8 cellular contexts compared by ENCODE assay signal in the genomic region with DNA sequence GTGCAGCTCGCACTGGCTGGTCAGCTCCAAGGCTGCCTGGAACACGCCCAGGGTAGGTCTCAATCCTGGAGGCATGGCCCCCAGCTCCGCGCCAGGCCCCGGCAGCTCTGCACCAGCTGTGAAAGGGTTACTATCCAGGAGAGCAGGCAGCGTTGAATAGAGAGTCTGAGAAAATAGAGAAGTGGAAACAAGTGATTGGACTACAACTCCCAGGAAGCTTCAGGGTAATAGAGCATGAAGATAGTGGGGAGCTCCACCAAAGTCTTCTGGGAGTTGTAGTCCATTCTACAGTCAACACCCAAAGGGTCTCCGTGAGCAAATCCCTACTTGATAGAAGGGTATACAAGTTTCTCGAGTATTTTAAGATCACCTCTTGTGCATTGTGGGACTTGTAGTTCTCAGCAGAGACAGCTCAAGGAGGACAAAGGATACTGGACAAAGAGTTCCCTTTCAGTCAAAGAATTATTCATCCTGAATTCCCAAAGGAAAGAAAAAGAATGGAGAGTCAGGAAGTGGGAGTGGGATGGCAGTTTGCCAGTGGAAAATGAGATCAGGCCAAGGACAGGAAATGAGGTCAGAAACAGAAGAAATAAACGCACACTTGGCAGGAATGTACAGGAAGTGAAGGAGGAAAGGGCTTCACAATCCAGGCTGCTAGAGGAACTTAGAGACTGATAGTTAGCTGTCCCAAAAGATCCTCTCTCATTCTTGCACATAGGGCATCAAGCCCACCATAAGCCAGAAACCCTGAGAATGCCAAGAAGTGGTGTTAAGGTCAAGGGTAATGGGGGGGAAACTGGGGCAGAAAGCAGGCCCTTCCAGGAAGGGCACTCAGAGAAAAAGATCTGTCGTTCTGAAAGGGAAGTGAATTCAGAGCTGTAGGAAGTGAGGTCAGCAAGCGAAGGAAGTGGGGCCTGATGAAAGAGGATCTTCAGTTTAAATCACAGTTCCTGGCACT. TPM values are rescaled to one million over a fixed set of nuclear protein-coding genes. Genes with fewer than 3 reads are reported as not detected.
A peak's percentile ranks its signal among the peaks of the same experiment; 100 is the strongest.
DNase-seq lines count a peak whose midpoint lies in the region; ATAC-seq lines count a peak whose summit lies in the region.

No MANE protein-coding gene starts in this region.

- CTCF ChIA-PET in activated CD4-positive, alpha-beta memory T cell treated with anti-CD3 and anti-CD28 coated beads, Interleukin-2, amount 10 ng/mL, durations not matched to agents 7 days and 5 days (lab: Charles Lee), result interaction anchor here (2.2 to 3.5 kb wide), 2 partner anchors 14 to 268 kb away, joined by 6 to 14 read pairs; partner anchors contain the start of genes GYS1 and RUVBL2

- no peaks in the 10 kb centered on the region for H3K9me3 ChIP-seq in neuron (ENCODE audit: low read length)

- H2AFZ ChIP-seq in neuron (ENCODE audit: low read depth, low read length), result peak overlapping the region; percentile 78

- peak overlapping the region; percentile 82 for H3K27ac Mint-ChIP-seq in activated CD4-positive, alpha-beta memory T cell treated with anti-CD3 and anti-CD28 coated beads, Interleukin-2, amount 10 ng/mL, durations not matched to agents 7 days and 5 days

- peak; percentile 6 for ATAC-seq in Right ventricle myocardium inferior
- ATAC-seq in GM19467 (IDR thresholded peaks at IDR 0.05; ENCODE audit: unreplicated experiment), result no peak
- ATAC-seq in GM21390 (IDR thresholded peaks at IDR 0.05; ENCODE audit: unreplicated experiment), result no peak

- DNase-seq in Right ventricle myocardium inferior (ENCODE audit: missing footprints), result no peak
- no peak for DNase-seq in cardiac septum (ENCODE audit: low spot score)
- DNase-seq in NCI-H2196 treated with DMSO at 0.1 percent for 48 hours (lab: John Stamatoyannopoulos, UW; ENCODE audit: unreplicated experiment), result peak; percentile 69
- DNase-seq in activated CD4-positive, alpha-beta memory T cell treated with anti-CD3 and anti-CD28 coated beads, Interleukin-2, amount 10 ng/mL, durations not matched to agents 7 days and 5 days, result no peak
- peak; percentile 87 for DNase-seq in fibroblast of the conjunctiva (ENCODE audit: low read depth)

- peaks cover 11% of the 10 kb centered on the region for H3K4me1 ChIP-seq in neuron (ENCODE audit: insufficient read depth, low read length)

- no peaks in the 10 kb centered on the region for H3K27me3 Mint-ChIP-seq in activated CD4-positive, alpha-beta memory T cell treated with anti-CD3 and anti-CD28 coated beads, Interleukin-2, amount 10 ng/mL, durations not matched to agents 7 days and 5 days

- intact Hi-C loops in Right ventricle myocardium inferior (cut with DNase I) (no loop called here), cardiac septum (cut with DNase I) (no loop called here)

- H3K4me1 Mint-ChIP-seq in activated CD4-positive, alpha-beta memory T cell treated with anti-CD3 and anti-CD28 coated beads, Interleukin-2, amount 10 ng/mL, durations not matched to agents 7 days and 5 days, result peaks cover 43% of the 10 kb centered on the region

- H3K36me3 ChIP-seq in neuron (ENCODE audit: insufficient read depth, low read length), result no peaks in the 10 kb centered on the region

- no peak overlapping the region for H3K4me3 Mint-ChIP-seq in activated CD4-positive, alpha-beta memory T cell treated with anti-CD3 and anti-CD28 coated beads, Interleukin-2, amount 10 ng/mL, durations not matched to agents 7 days and 5 days

- no peak overlapping the region for H3K4me3 ChIP-seq in neuron (ENCODE audit: low read length)

- peaks cover 27% of the 10 kb centered on the region for H3K36me3 Mint-ChIP-seq in activated CD4-positive, alpha-beta memory T cell treated with anti-CD3 and anti-CD28 coated beads, Interleukin-2, amount 10 ng/mL, durations not matched to agents 7 days and 5 days (ENCODE audit: low read depth)

- no peaks in the 10 kb centered on the region for H3K27me3 ChIP-seq in neuron (ENCODE audit: insufficient read depth, low read length)

- POLR2A ChIA-PET in activated CD4-positive, alpha-beta memory T cell treated with anti-CD3 and anti-CD28 coated beads, Interleukin-2, amount 10 ng/mL, durations not matched to agents 7 days and 5 days (lab: Charles Lee), result interaction anchor here (0.9 to 3.4 kb wide), 6 partner anchors 9 to 176 kb away, joined by 3 to 11 read pairs (median 4); no protein-coding TSS in a partner anchor

- H3K9me3 Mint-ChIP-seq in activated CD4-positive, alpha-beta memory T cell treated with anti-CD3 and anti-CD28 coated beads, Interleukin-2, amount 10 ng/mL, durations not matched to agents 7 days and 5 days, result peaks cover 21% of the 10 kb centered on the region

RNA-seq across cellular contexts. Expression of gene MAMSTR, which starts 5.5 kb away (rescaled TPM):
- total RNA-seq in Right ventricle myocardium inferior (4.2 TPM), cardiac septum (3.2 TPM)
- 1 to 10 TPM in 1 of 2 experiments, under 1 TPM in 1; 0.88 to 1.2 TPM for total RNA-seq in activated CD4-positive, alpha-beta memory T cell treated with anti-CD3 and anti-CD28 coated beads, Interleukin-2, amount 10 ng/mL, durations not matched to agents 7 days and 5 days

RNA-seq across cellular contexts. Expression of gene RASIP1, which starts 15.3 kb away (rescaled TPM):
- total RNA-seq in Right ventricle myocardium inferior, result 15.3 TPM
- total RNA-seq in cardiac septum, result 13.6 TPM
- under 1 TPM; 0.05 to 0.15 TPM for total RNA-seq in activated CD4-positive, alpha-beta memory T cell treated with anti-CD3 and anti-CD28 coated beads, Interleukin-2, amount 10 ng/mL, durations not matched to agents 7 days and 5 days

RNA-seq across cellular contexts. Expression of gene IZUMO1, which starts 21.6 kb away (rescaled TPM):
- total RNA-seq in Right ventricle myocardium inferior (0.49 TPM), cardiac septum (0.83 TPM)
- not detected for total RNA-seq in activated CD4-positive, alpha-beta memory T cell treated with anti-CD3 and anti-CD28 coated beads, Interleukin-2, amount 10 ng/mL, durations not matched to agents 7 days and 5 days

RNA-seq across cellular contexts. Expression of gene FUT1, which starts 27.4 kb away (rescaled TPM):
- total RNA-seq in Right ventricle myocardium inferior (2.1 TPM), cardiac septum (1.6 TPM)
- total RNA-seq in activated CD4-positive, alpha-beta memory T cell treated with anti-CD3 and anti-CD28 coated beads, Interleukin-2, amount 10 ng/mL, durations not matched to agents 7 days and 5 days, result under 1 TPM; 0.28 to 0.45 TPM

RNA-seq across cellular contexts. Expression of gene FUT2, which starts 29.3 kb away (rescaled TPM):
- total RNA-seq in Right ventricle myocardium inferior (not detected), cardiac septum (not detected)
- total RNA-seq in activated CD4-positive, alpha-beta memory T cell treated with anti-CD3 and anti-CD28 coated beads, Interleukin-2, amount 10 ng/mL, durations not matched to agents 7 days and 5 days, result not detected

Comparison
In these comparisons a context has a peak if more than half of its experiments do, and no peak if none do; other contexts are left out.
1. DNase-seq: peak in NCI-H2196 treated with DMSO at 0.1 percent for 48 hours (single experiment) and fibroblast of the conjunctiva (single experiment); none in Right ventricle myocardium inferior (single experiment), cardiac septum (single experiment) and activated CD4-positive, alpha-beta memory T cell treated with anti-CD3 and anti-CD28 coated beads, Interleukin-2, amount 10 ng/mL, durations not matched to agents 7 days and 5 days (single experiment).
2. RNA of gene RASIP1, which starts 15.3 kb away (total RNA-seq): 15.3 TPM in Right ventricle myocardium inferior (single experiment) and 13.6 TPM in cardiac septum (single experiment); 0.05 to 0.15 TPM in activated CD4-positive, alpha-beta memory T cell treated with anti-CD3 and anti-CD28 coated beads, Interleukin-2, amount 10 ng/mL, durations not matched to agents 7 days and 5 days; every median in the first group is over 10 times any median in the second.